In genomic region chr1:37017737-37018136, GRCh38 we compare ENCODE assay signal across 2 cellular contexts.
A peak's percentile ranks its signal among the peaks of the same experiment; 100 is the strongest.
TF ChIP-seq lines count a peak whose summit lies in the region.

No MANE protein-coding gene starts in this region.

TF ChIP-seq in GM23338, 12 proteins besides CTCF, POLR2A, EP300 and RAD21:
- no peak for TF ChIP-seq REST (IDR thresholded peaks at IDR 0.05; ENCODE audit: unreplicated experiment)
- TF ChIP-seq NANOG (IDR thresholded peaks at IDR 0.05; ENCODE audit: borderline replicate concordance), result no peak
- TF ChIP-seq EZH2phosphoT487 (IDR thresholded peaks at IDR 0.05; ENCODE audit: unreplicated experiment), result no peak
- TF ChIP-seq STAT1 (IDR thresholded peaks at IDR 0.05; ENCODE audit: unreplicated experiment), result no peak
- TF ChIP-seq ZNF114 (CRISPR knock-in tag; IDR thresholded peaks at IDR 0.05), result no peak
- no peak for TF ChIP-seq POLR2AphosphoS5 (IDR thresholded peaks at IDR 0.05; ENCODE audit: low read depth)
- TF ChIP-seq JUNB (IDR thresholded peaks at IDR 0.05; ENCODE audit: unreplicated experiment), result no peak
- no peak for TF ChIP-seq EZH2 (IDR thresholded peaks at IDR 0.05; ENCODE audit: low read depth, unreplicated experiment)
- no peak for TF ChIP-seq ZNF462 (CRISPR knock-in tag; IDR thresholded peaks at IDR 0.05)
- no peak for TF ChIP-seq ZNF331 (CRISPR knock-in tag; IDR thresholded peaks at IDR 0.05; ENCODE audit: low read depth)
- TF ChIP-seq, protein P1, sequence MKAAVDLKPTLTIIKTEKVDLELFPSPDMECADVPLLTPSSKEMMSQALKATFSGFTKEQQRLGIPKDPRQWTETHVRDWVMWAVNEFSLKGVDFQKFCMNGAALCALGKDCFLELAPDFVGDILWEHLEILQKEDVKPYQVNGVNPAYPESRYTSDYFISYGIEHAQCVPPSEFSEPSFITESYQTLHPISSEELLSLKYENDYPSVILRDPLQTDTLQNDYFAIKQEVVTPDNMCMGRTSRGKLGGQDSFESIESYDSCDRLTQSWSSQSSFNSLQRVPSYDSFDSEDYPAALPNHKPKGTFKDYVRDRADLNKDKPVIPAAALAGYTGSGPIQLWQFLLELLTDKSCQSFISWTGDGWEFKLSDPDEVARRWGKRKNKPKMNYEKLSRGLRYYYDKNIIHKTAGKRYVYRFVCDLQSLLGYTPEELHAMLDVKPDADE (IDR thresholded peaks at IDR 0.05), result no peak
- TF ChIP-seq CREB1 (CRISPR knock-in tag; IDR thresholded peaks at IDR 0.05; ENCODE audit: low read depth), result no peak

TF ChIP-seq in K562, 482 proteins besides CTCF, POLR2A, EP300 and RAD21 (continued from another document):
- TF ChIP-seq CXXC5 (CRISPR knock-in tag; IDR thresholded peaks at IDR 0.05) (no peak), ATF1 (CRISPR knock-in tag; IDR thresholded peaks at IDR 0.05) (no peak), ATF1 (tag; IDR thresholded peaks at IDR 0.05) (peak; percentile 85), EHMT2 (IDR thresholded peaks at IDR 0.05) (peak; percentile 54; the same call in 1 of the 2 replicates), YY1 (IDR thresholded peaks at IDR 0.05; ENCODE audit: borderline replicate concordance in 1 of 3, control insufficient read depth in 1 of 3, extremely low read depth in 1 of 3, insufficient read depth in 3 of 3, insufficient read length in 1 of 3, insufficient replicate concordance in 2 of 3, low read depth in 1 of 3, low read length in 2 of 3) (peak in 1 of 3 experiments; percentile 13), MEIS2 (IDR thresholded peaks at IDR 0.05; ENCODE audit: partially characterized antibody) (peak; percentile 86), PKNOX1 (IDR thresholded peaks at IDR 0.05) (peak; percentile 44; the same call in 1 of the 2 replicates)
